11 cellular contexts compared by ENCODE assay signal in genomic region chr6:160972111-160972510, GRCh38. TPM values are rescaled to one million over a fixed set of nuclear protein-coding genes. Genes with fewer than 3 reads are reported as not detected.
DNase-seq lines count a peak whose midpoint lies in the region; ATAC-seq and TF ChIP-seq lines count a peak whose summit lies in the region.
"Had no signal": no experiment of that assay in that cellular context is flagged by ENCODE, and none has a peak within 500 bp of the region (broad histone marks: within the 10 kb centered on the region; RNA-seq: fewer than 3 reads in every experiment).

No MANE protein-coding gene starts in this region.

- TF ChIP-seq CTCF in RWPE1 (conservative IDR thresholded peaks at IDR 0.05; ENCODE audit: low read depth) = no peak
- no peak for TF ChIP-seq CTCF in left lung (IDR thresholded peaks at IDR 0.05)

- H3K4me1 ChIP-seq in left lung = no peaks in the 10 kb centered on the region

- no peaks in the 10 kb centered on the region for H3K27me3 ChIP-seq in left lung

- H3K36me3 ChIP-seq in left lung = no peaks in the 10 kb centered on the region

- DNase-seq in RWPE1 (ENCODE audit: low spot score) = peak; percentile 83
- DNase-seq in left lung = no peak
- no peak for DNase-seq in SHP77 treated with DMSO at 0.1 percent for 48 hours (lab: John Stamatoyannopoulos, UW)
- no peak for DNase-seq in activated CD8-positive, alpha-beta memory T cell treated with anti-CD3 and anti-CD28 coated beads, Interleukin-2, amount 50 U/mL, for 4 hours
- DNase-seq: activated CD4-positive, alpha-beta T cell treated with anti-CD3 and anti-CD28 coated beads, Interleukin-2, amount 10 ng/mL, durations not matched to agents 24 days and 14 days; effector memory CD8-positive, alpha-beta T cell; NCI-H1417 had no signal

- ATAC-seq in GM18511 (IDR thresholded peaks at IDR 0.05; ENCODE audit: unreplicated experiment) (peak; percentile 83), HG02870 (IDR thresholded peaks at IDR 0.05; ENCODE audit: unreplicated experiment) (peak; percentile 96), left lung (peak; percentile 49), GM19463 (IDR thresholded peaks at IDR 0.05; ENCODE audit: unreplicated experiment) (no peak), GM18858 (IDR thresholded peaks at IDR 0.05; ENCODE audit: unreplicated experiment) (no peak)
- ATAC-seq: effector memory CD8-positive, alpha-beta T cell had no signal

- H3K27ac ChIP-seq in RWPE1 = peak overlapping the region; percentile 82
- no peak overlapping the region for H3K27ac ChIP-seq in left lung

- POLR2A ChIA-PET in RWPE1 (lab: Yijun Ruan, JAX; ENCODE audit: low non-redundant PET) = no interaction called here

- intact Hi-C loops in left lung (cut with DNase I) = no loop called here

- no peaks in the 10 kb centered on the region for H3K9me3 ChIP-seq in left lung

- H3K4me3 ChIP-seq in left lung = no peak overlapping the region

- CTCF ChIA-PET in RWPE1 (lab: Yijun Ruan, JAX) = no interaction called here

RNA-seq across cellular contexts. Expression of gene MAP3K4, which starts 19.5 kb away (rescaled TPM):
- 10 to 100 TPM; 35.6 to 47.5 TPM for total RNA-seq in left lung

Comparison
In these comparisons a context has a peak if more than half of its experiments do, and no peak if none do; other contexts are left out.
1. ATAC-seq: peak in GM18511 (single experiment), HG02870 (single experiment) and left lung (single experiment); none in GM19463 (single experiment) and GM18858 (single experiment).